In genomic region chr9:73079326-73079725, GRCh38 we compare ENCODE assay signal across 12 cellular contexts.
DNase-seq lines count a peak whose midpoint lies in the region; ATAC-seq, FAIRE-seq and TF ChIP-seq lines count a peak whose summit lies in the region.
"Had no signal": no experiment of that assay in that cellular context is flagged by ENCODE, and none has a peak within 500 bp of the region (broad histone marks: within the 10 kb centered on the region; RNA-seq: fewer than 3 reads in every experiment).

No MANE protein-coding gene starts in this region.

- DNase-seq in H54 (ENCODE audit: insufficient read length, low spot score) (no peak), NCI-H526 treated with DMSO at 0.1 percent for 48 hours (lab: John Stamatoyannopoulos, UW) (peak; percentile 23), endodermal cell (no peak), progenitor cell of endocrine pancreas (ENCODE audit: low spot score, unreplicated experiment) (no peak), D721Med (ENCODE audit: insufficient read length, low spot score) (no peak)
- DNase-seq in activated naive CD8-positive, alpha-beta T cell treated with anti-CD3 and anti-CD28 coated beads, Interleukin-2, amount 50 U/mL, for 24 hours = no peak
- DNase-seq in activated T-cell treated with anti-CD3 and anti-CD28 coated beads, Interleukin-2, amount 50 U/mL, for 4 hours = no peak
- DNase-seq: cortex of kidney, NCI-H446, ovary had no signal

- H3K9me3 Mint-ChIP-seq in endodermal cell (no peaks in the 10 kb centered on the region), progenitor cell of endocrine pancreas (ENCODE audit: low read depth) (no peaks in the 10 kb centered on the region)
- H3K9me3 Mint-ChIP-seq in activated naive CD8-positive, alpha-beta T cell treated with anti-CD3 and anti-CD28 coated beads, Interleukin-2, amount 50 U/mL, for 24 hours = no peaks in the 10 kb centered on the region
- H3K9me3 Mint-ChIP-seq in activated T-cell treated with anti-CD3 and anti-CD28 coated beads, Interleukin-2, amount 50 U/mL, for 4 hours = no peaks in the 10 kb centered on the region
- H3K9me3 Mint-ChIP-seq: activated naive CD4-positive, alpha-beta T cell treated with anti-CD3 and anti-CD28 coated beads, Interleukin-2, amount 50 U/mL, for 24 hours had no signal

- H3K4me3 Mint-ChIP-seq in endodermal cell = no peak overlapping the region
- H3K4me3 Mint-ChIP-seq in progenitor cell of endocrine pancreas (ENCODE audit: low read depth) = no peak overlapping the region
- H3K4me3 Mint-ChIP-seq in activated naive CD8-positive, alpha-beta T cell treated with anti-CD3 and anti-CD28 coated beads, Interleukin-2, amount 50 U/mL, for 24 hours = no peak overlapping the region
- no peak overlapping the region for H3K4me3 Mint-ChIP-seq in activated T-cell treated with anti-CD3 and anti-CD28 coated beads, Interleukin-2, amount 50 U/mL, for 4 hours
- H3K4me3 Mint-ChIP-seq: activated naive CD4-positive, alpha-beta T cell treated with anti-CD3 and anti-CD28 coated beads, Interleukin-2, amount 50 U/mL, for 24 hours had no signal

- whole genome bisulfite sequencing in endodermal cell (ENCODE audit: insufficient coverage in 1 of 2, insufficient read length in 1 of 2), 2 experiments = 82 to 100% methylated on average over 1 of the region's 1 CpG

- ATAC-seq in activated naive CD8-positive, alpha-beta T cell treated with anti-CD3 and anti-CD28 coated beads, Interleukin-2, amount 50 U/mL, for 24 hours = no peak
- no peak for ATAC-seq in activated T-cell treated with anti-CD3 and anti-CD28 coated beads, Interleukin-2, amount 50 U/mL, for 4 hours

- H3K36me3 Mint-ChIP-seq in endodermal cell (ENCODE audit: low read depth) (no peaks in the 10 kb centered on the region), progenitor cell of endocrine pancreas (ENCODE audit: insufficient read depth) (no peaks in the 10 kb centered on the region)
- no peaks in the 10 kb centered on the region for H3K36me3 Mint-ChIP-seq in activated naive CD8-positive, alpha-beta T cell treated with anti-CD3 and anti-CD28 coated beads, Interleukin-2, amount 50 U/mL, for 24 hours (ENCODE audit: low read depth)
- H3K36me3 Mint-ChIP-seq in activated T-cell treated with anti-CD3 and anti-CD28 coated beads, Interleukin-2, amount 50 U/mL, for 4 hours (ENCODE audit: insufficient read depth) = no peaks in the 10 kb centered on the region
- H3K36me3 Mint-ChIP-seq: activated naive CD4-positive, alpha-beta T cell treated with anti-CD3 and anti-CD28 coated beads, Interleukin-2, amount 50 U/mL, for 24 hours had no signal

- H3K27ac Mint-ChIP-seq in endodermal cell (no peak overlapping the region), progenitor cell of endocrine pancreas (no peak overlapping the region)
- no peak overlapping the region for H3K27ac Mint-ChIP-seq in activated naive CD8-positive, alpha-beta T cell treated with anti-CD3 and anti-CD28 coated beads, Interleukin-2, amount 50 U/mL, for 24 hours

- H3K9ac ChIP-seq in endodermal cell (ENCODE audit: extremely low read depth, low read length, poor library complexity, severe bottlenecking) = no peak overlapping the region

- no peaks in the 10 kb centered on the region for H3K36me3 ChIP-seq in endodermal cell (ENCODE audit: control insufficient read depth, insufficient read depth, low read length)
- H3K36me3 ChIP-seq: ovary had no signal

- no peak for TF ChIP-seq POLR2A in H54 (IDR thresholded peaks at IDR 0.05; ENCODE audit: low read depth, low read length)

- H3K27me3 Mint-ChIP-seq in endodermal cell (ENCODE audit: insufficient read depth) (no peaks in the 10 kb centered on the region), progenitor cell of endocrine pancreas (peaks cover 21% of the 10 kb centered on the region)
- peaks cover 1% of the 10 kb centered on the region for H3K27me3 Mint-ChIP-seq in activated naive CD8-positive, alpha-beta T cell treated with anti-CD3 and anti-CD28 coated beads, Interleukin-2, amount 50 U/mL, for 24 hours
- peaks cover 11% of the 10 kb centered on the region for H3K27me3 Mint-ChIP-seq in activated T-cell treated with anti-CD3 and anti-CD28 coated beads, Interleukin-2, amount 50 U/mL, for 4 hours (ENCODE audit: low read depth)

- no peak overlapping the region for H3K27ac ChIP-seq in endodermal cell (ENCODE audit: low read depth, low read length)
- H3K27ac ChIP-seq: ovary had no signal

- H3K4me1 Mint-ChIP-seq in endodermal cell (peaks cover 7% of the 10 kb centered on the region), progenitor cell of endocrine pancreas (ENCODE audit: low read depth) (peaks cover 3% of the 10 kb centered on the region)
- no peaks in the 10 kb centered on the region for H3K4me1 Mint-ChIP-seq in activated naive CD8-positive, alpha-beta T cell treated with anti-CD3 and anti-CD28 coated beads, Interleukin-2, amount 50 U/mL, for 24 hours
- no peaks in the 10 kb centered on the region for H3K4me1 Mint-ChIP-seq in activated T-cell treated with anti-CD3 and anti-CD28 coated beads, Interleukin-2, amount 50 U/mL, for 4 hours (ENCODE audit: low read depth)
- H3K4me1 Mint-ChIP-seq: activated naive CD4-positive, alpha-beta T cell treated with anti-CD3 and anti-CD28 coated beads, Interleukin-2, amount 50 U/mL, for 24 hours had no signal

- no peak overlapping the region for H3K4me3 ChIP-seq in endodermal cell (ENCODE audit: low read length)
- H3K4me3 ChIP-seq: ovary had no signal

- no peaks in the 10 kb centered on the region for H3K27me3 ChIP-seq in endodermal cell (ENCODE audit: control insufficient read depth, insufficient read depth, low read length, poor library complexity, severe bottlenecking)
- H3K27me3 ChIP-seq: ovary had no signal

- TF ChIP-seq CTCF in endodermal cell (conservative IDR thresholded peaks at IDR 0.05) = peak; percentile 61
- TF ChIP-seq CTCF in progenitor cell of endocrine pancreas (IDR thresholded peaks at IDR 0.05; ENCODE audit: unreplicated experiment) = peak; percentile 36
- no peak for TF ChIP-seq CTCF in D721Med (IDR thresholded peaks at IDR 0.05; ENCODE audit: insufficient read depth, missing control alignments)

- no peaks in the 10 kb centered on the region for H3K9me3 ChIP-seq in endodermal cell (ENCODE audit: control insufficient read depth, low read length)
- H3K9me3 ChIP-seq: Caco-2, ovary had no signal

- H3K4me1 ChIP-seq in endodermal cell (ENCODE audit: control insufficient read depth, insufficient read depth, low read length) = peaks cover 4% of the 10 kb centered on the region
- H3K4me1 ChIP-seq: Caco-2 had no signal

- peak; percentile 88 for FAIRE-seq in H54 (lab: Jason Lieb, UNC)
- no peak for FAIRE-seq in D721Med (lab: Jason Lieb, UNC)
